ENCODE assay signal across 10 cellular contexts in the genomic region with DNA sequence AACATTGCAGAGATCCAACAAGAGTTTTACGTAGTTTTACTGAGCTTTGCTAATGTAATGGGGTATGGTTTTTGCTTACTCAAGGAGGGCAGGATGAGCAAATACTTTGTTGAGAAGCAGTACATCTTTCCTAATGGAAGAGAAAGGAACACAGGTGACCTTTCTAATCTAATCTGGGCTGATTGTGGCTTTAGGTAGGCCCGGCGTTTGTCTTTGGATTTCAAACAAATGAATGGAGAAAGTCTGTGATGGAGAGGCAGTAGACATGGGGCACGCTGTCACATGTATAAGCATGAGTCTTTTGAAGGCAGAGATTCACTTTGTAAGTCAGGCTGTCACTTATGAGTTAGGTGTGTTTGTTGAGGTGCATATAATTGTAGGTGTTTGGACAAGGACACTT. TPM values are rescaled to one million over a fixed set of nuclear protein-coding genes. Genes with fewer than 3 reads are reported as not detected.
DNase-seq lines count a peak whose midpoint lies in the region; ATAC-seq and TF ChIP-seq lines count a peak whose summit lies in the region.
"Had no signal": no experiment of that assay in that cellular context is flagged by ENCODE, and none has a peak within 500 bp of the region (broad histone marks: within the 10 kb centered on the region; RNA-seq: fewer than 3 reads in every experiment).

No MANE protein-coding gene starts in this region.

- H3K27ac ChIP-seq in HUES64 (ENCODE audit: low read depth, low read length), result no peak overlapping the region
- peak overlapping the region; percentile 77 for H3K27ac ChIP-seq in naive thymus-derived CD4-positive, alpha-beta T cell (ENCODE audit: low read depth, low read length)

- CTCF ChIA-PET in AG04449 (lab: Yijun Ruan, JAX), result interaction anchor here (1.9 kb wide), 1 partner anchor 8 kb away, joined by 5 read pairs; no protein-coding TSS in a partner anchor
- CTCF ChIA-PET in naive thymus-derived CD4-positive, alpha-beta T cell (lab: Charles Lee), result no interaction called here

- no peak for TF ChIP-seq CTCF in AG04449 (IDR thresholded peaks at IDR 0.05; ENCODE audit: insufficient read depth, low read length, missing control alignments)

- peaks cover 0 to 18% (median 8%) of the 10 kb centered on the region in 5 donors for H3K36me3 Mint-ChIP-seq in naive thymus-derived CD4-positive, alpha-beta T cell

- no peaks in the 10 kb centered on the region for H3K9me3 ChIP-seq in HUES64 (ENCODE audit: insufficient read depth, low read depth, low read length)
- no peaks in the 10 kb centered on the region for H3K9me3 ChIP-seq in naive thymus-derived CD4-positive, alpha-beta T cell (ENCODE audit: control insufficient read depth in 2 of 3, low read length in 3 of 3)

- POLR2A ChIA-PET in AG04449 (lab: Yijun Ruan, JAX), result no interaction called here
- POLR2A ChIA-PET in naive thymus-derived CD4-positive, alpha-beta T cell (lab: Charles Lee), result interaction anchor here (0.8 to 4.0 kb wide), 6 partner anchors 11 to 107 kb away, joined by 3 to 26 read pairs (median 4); a partner anchor contains a TSS

- no peaks in the 10 kb centered on the region for H3K27me3 Mint-ChIP-seq in naive thymus-derived CD4-positive, alpha-beta T cell

- peaks cover 7% of the 10 kb centered on the region; the same call in 1 of the 2 replicates for H3K4me1 ChIP-seq in HUES64 (ENCODE audit: insufficient read depth, low read length)
- peaks cover 17% of the 10 kb centered on the region in 2 donors for H3K4me1 ChIP-seq in naive thymus-derived CD4-positive, alpha-beta T cell (ENCODE audit: control insufficient read depth in 2 of 2, insufficient read depth in 2 of 2, low read length in 2 of 2)

- H3K9ac ChIP-seq in HUES64 (ENCODE audit: low read depth, low read length), result no peak overlapping the region

- intact Hi-C loops in naive thymus-derived CD4-positive, alpha-beta T cell (cut with micrococcal nuclease), result loop anchor here (1.0 to 5.0 kb wide), 3 partner anchors 11 to 160 kb away; a partner anchor contains a TSS

- H3K9me3 Mint-ChIP-seq in naive thymus-derived CD4-positive, alpha-beta T cell, result peaks cover 0 to 1% (median 0%) of the 10 kb centered on the region in 11 donors

- peak overlapping the region; percentile 45 to 98 (median 95) for H3K27ac Mint-ChIP-seq in naive thymus-derived CD4-positive, alpha-beta T cell

- no peak for ATAC-seq in naive thymus-derived CD4-positive, alpha-beta T cell
- ATAC-seq in HG03175 (IDR thresholded peaks at IDR 0.05; ENCODE audit: unreplicated experiment) (no peak), GM19463 (IDR thresholded peaks at IDR 0.05; ENCODE audit: unreplicated experiment) (no peak)

- peaks cover 29 to 49% (median 33%) of the 10 kb centered on the region in 7 donors for H3K4me1 Mint-ChIP-seq in naive thymus-derived CD4-positive, alpha-beta T cell

- WGBS in HUES64, result 86% methylated on average over 4 of the region's 4 CpGs

- H3K4me3 ChIP-seq in AG04449 (ENCODE audit: low read depth, low read length), result peak overlapping the region; percentile 74
- H3K4me3 ChIP-seq in HUES64 (ENCODE audit: low read length), result peak overlapping the region; percentile 89
- no peak overlapping the region for H3K4me3 ChIP-seq in naive thymus-derived CD4-positive, alpha-beta T cell (ENCODE audit: low read length)

- H3K4me3 Mint-ChIP-seq in naive thymus-derived CD4-positive, alpha-beta T cell, result peak overlapping the region; percentile 90 to 96 (median 94)

- no peaks in the 10 kb centered on the region for H3K27me3 ChIP-seq in HUES64 (ENCODE audit: insufficient read depth, low read length)
- H3K27me3 ChIP-seq in naive thymus-derived CD4-positive, alpha-beta T cell (ENCODE audit: control insufficient read depth in 2 of 2, insufficient read depth in 2 of 2, low read length in 2 of 2), result no peaks in the 10 kb centered on the region

- peaks cover 5% of the 10 kb centered on the region; the same call in 1 of the 2 replicates for H3K36me3 ChIP-seq in HUES64 (ENCODE audit: insufficient read depth, low read length)
- H3K36me3 ChIP-seq in naive thymus-derived CD4-positive, alpha-beta T cell (ENCODE audit: control insufficient read depth in 2 of 3, insufficient read depth in 3 of 3, low read length in 3 of 3), result peaks cover 0 to 5% (median 0%) of the 10 kb centered on the region in 3 experiments

- DNase-seq in AG04449 (ENCODE audit: low read depth, low spot score) (no peak), cerebellar cortex (ENCODE audit: low spot score) (peak; percentile 29), NCI-H187 (lab: John Stamatoyannopoulos, UW) (no peak), EL (no peak)
- DNase-seq in naive thymus-derived CD4-positive, alpha-beta T cell, result peak in 3 of 9 donors; percentile 6 to 19 (median 8)
- DNase-seq: NCI-H526 had no signal

RNA-seq across cellular contexts. Expression of a gene that starts 1.7 kb away (rescaled TPM):
- 27.9 TPM for polyA plus RNA-seq in HUES64 (2013, experiment 1 of 2)
- polyA plus RNA-seq in HUES64 (2013, experiment 2 of 2), result 29.3 TPM
- 10 to 100 TPM; 53.6 to 78.6 (median 68.1) TPM for total RNA-seq in naive thymus-derived CD4-positive, alpha-beta T cell
- polyA plus RNA-seq in naive thymus-derived CD4-positive, alpha-beta T cell, result 10 to 100 TPM in 1 of 2 donors, 1 to 10 TPM in 1; 4.3 to 10.0 TPM

RNA-seq across cellular contexts. Expression of a gene that starts 50.2 kb away (rescaled TPM):
- polyA plus RNA-seq in HUES64 (2013, experiment 1 of 2), result 0.20 TPM
- 0.38 TPM for polyA plus RNA-seq in HUES64 (2013, experiment 2 of 2)
- total RNA-seq in naive thymus-derived CD4-positive, alpha-beta T cell, result 1 to 10 TPM; 1.5 to 4.6 (median 2.1) TPM
- polyA plus RNA-seq in naive thymus-derived CD4-positive, alpha-beta T cell, result under 1 TPM in 1 of 2 donors, not detected in 1; 0.08 TPM

RNA-seq across cellular contexts. Expression of a gene that starts 56.5 kb away (rescaled TPM):
- 0.50 TPM for polyA plus RNA-seq in HUES64 (2013, experiment 1 of 2)
- 0.57 TPM for polyA plus RNA-seq in HUES64 (2013, experiment 2 of 2)
- not detected for total RNA-seq in naive thymus-derived CD4-positive, alpha-beta T cell
- polyA plus RNA-seq in naive thymus-derived CD4-positive, alpha-beta T cell, result not detected
- total RNA-seq: omental fat pad had no signal
